ENCODE assay signal across 8 cellular contexts in the genomic region with DNA sequence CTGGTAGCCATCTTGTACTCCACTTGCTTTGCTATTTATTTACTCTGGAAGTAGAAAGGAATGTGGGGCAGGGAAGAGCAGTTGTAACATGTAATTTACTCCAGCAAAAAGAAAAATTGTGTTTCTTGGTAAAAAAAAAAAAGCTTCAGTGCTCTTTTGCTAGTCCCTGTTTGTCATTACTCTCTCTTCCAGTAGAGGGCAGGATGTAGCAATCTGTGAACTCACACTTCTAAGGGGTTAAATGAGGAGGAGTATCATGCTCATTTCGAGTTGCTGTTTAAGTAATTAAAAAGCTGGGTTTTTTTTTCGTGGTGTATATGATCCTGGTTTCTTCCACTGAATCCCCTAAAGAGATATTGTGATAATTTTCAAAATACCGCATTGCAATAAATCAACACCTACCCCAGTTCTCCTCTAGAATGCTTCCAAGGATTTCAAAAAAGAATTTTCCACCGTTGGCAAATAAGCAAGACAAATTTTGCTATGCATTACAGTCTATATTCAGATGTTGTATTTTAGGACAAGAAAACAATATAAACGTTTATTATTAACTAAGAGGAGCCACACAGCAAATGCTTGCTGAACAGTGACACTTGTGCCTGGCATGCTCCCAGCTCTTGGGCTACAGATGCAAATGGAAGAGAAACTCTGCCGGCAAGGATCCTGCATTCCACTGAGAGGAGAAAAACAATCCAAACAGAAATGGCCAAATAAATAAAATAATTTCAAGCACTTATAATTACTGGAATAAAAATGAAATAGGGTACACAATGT.
DNase-seq lines count a peak whose midpoint lies in the region; ATAC-seq and TF ChIP-seq lines count a peak whose summit lies in the region.

No MANE protein-coding gene starts in this region.

- ATAC-seq in HG03139 (IDR thresholded peaks at IDR 0.05; ENCODE audit: unreplicated experiment) (peak; percentile 72), lower lobe of right lung (no peak), HG02642 (IDR thresholded peaks at IDR 0.05; ENCODE audit: poor library complexity, unreplicated experiment) (no peak)

- CTCF ChIA-PET in mammary epithelial cell (lab: Charles Lee; ENCODE audit: low non-redundant PET) = interaction anchor here (0.6 to 0.7 kb wide), 3 partner anchors 28 to 283 kb away, joined by 4 to 11 read pairs (median 4); no protein-coding TSS in a partner anchor

- no peak overlapping the region for H3K4me2 ChIP-seq in mammary epithelial cell (ENCODE audit: insufficient read depth, low read depth, low read length)

- dilution Hi-C loops in mammary epithelial cell (cut with HindIII; ENCODE audit: low sequenced_read_pairs) = no loop called here

- in situ Hi-C loops in mammary epithelial cell (cut with MboI; ENCODE audit: low sequenced_read_pairs in 2 of 2) = no loop called here

- DNase-seq in SIG-M5 treated with dmso at 0.1 percent for 504 hours (lab: John Stamatoyannopoulos, UW; ENCODE audit: unreplicated experiment) = peak; percentile 32
- DNase-seq in SIG-M5 (lab: John Stamatoyannopoulos, UW) = no peak
- DNase-seq in NCI-H446 treated with DMSO at 0.1 percent for 48 hours (lab: John Stamatoyannopoulos, UW) = peak; percentile 51
- DNase-seq in mammary epithelial cell = peak; percentile 39
- DNase-seq in lower lobe of right lung = no peak
- DNase-seq in cerebellar nuclear complex (lab: John Stamatoyannopoulos, UW) = no peak

- H4K20me1 ChIP-seq in mammary epithelial cell (ENCODE audit: insufficient read depth, low read length) = no peaks in the 10 kb centered on the region

- intact Hi-C loops in mammary epithelial cell (cut with micrococcal nuclease) = loop anchor here (1.0 to 5.0 kb wide), 3 partner anchors 238 to 483 kb away; no protein-coding TSS in a partner anchor
- intact Hi-C loops in lower lobe of right lung (cut with DNase I) = no loop called here

- H3K9me3 ChIP-seq in mammary epithelial cell (replicated peaks; ENCODE audit: insufficient read depth, low read length) = no peaks in the 10 kb centered on the region
- H3K9me3 ChIP-seq in lower lobe of right lung = no peaks in the 10 kb centered on the region

- H3K4me3 ChIP-seq in mammary epithelial cell (replicated peaks in 1 of 3; ENCODE audit: insufficient read depth in 1 of 3, low read depth in 2 of 3, low read length in 3 of 3) (no peak overlapping the region), lower lobe of right lung (no peak overlapping the region)

- 28% methylated on average over 6 of the region's 6 CpGs for WGBS in mammary epithelial cell (ENCODE audit: low coverage, missing lambda C conversion rate)

- H3K27ac ChIP-seq in mammary epithelial cell (ENCODE audit: insufficient read depth, low read depth, low read length) = no peak overlapping the region
- no peak overlapping the region for H3K27ac ChIP-seq in lower lobe of right lung

- H3K79me2 ChIP-seq in mammary epithelial cell (ENCODE audit: insufficient read depth, low read length) = no peaks in the 10 kb centered on the region

- TF ChIP-seq CTCF in mammary epithelial cell (conservative IDR thresholded peaks at IDR 0.05 in 1 of 2, IDR thresholded peaks at IDR 0.05 in 1 of 2; ENCODE audit: extremely low read depth in 1 of 2, insufficient read depth in 1 of 2, low read depth in 1 of 2, low read length in 2 of 2) = peak; percentile 85 to 86
- TF ChIP-seq CTCF in lower lobe of right lung (IDR thresholded peaks at IDR 0.05) = peak; percentile 61

- H3K4me1 ChIP-seq in mammary epithelial cell (ENCODE audit: insufficient read depth, low read length) (no peaks in the 10 kb centered on the region), lower lobe of right lung (peaks cover 7% of the 10 kb centered on the region)

- H3K27me3 ChIP-seq in mammary epithelial cell (ENCODE audit: insufficient read depth, low read length) (no peaks in the 10 kb centered on the region), lower lobe of right lung (ENCODE audit: low read depth) (no peaks in the 10 kb centered on the region)

- H3K36me3 ChIP-seq in mammary epithelial cell (ENCODE audit: insufficient read depth, low read length) (no peaks in the 10 kb centered on the region), lower lobe of right lung (no peaks in the 10 kb centered on the region)

- H3K9ac ChIP-seq in mammary epithelial cell (ENCODE audit: insufficient read depth, low read length) = no peak overlapping the region

- no TSS peak for BruUV-seq in mammary epithelial cell (replicated peaks; lab: Mats Ljungman, UMichigan)

- H2AFZ ChIP-seq in mammary epithelial cell (ENCODE audit: low read depth, low read length) = no peak overlapping the region

Comparison
In these comparisons a context has a peak if more than half of its experiments do, and no peak if none do; other contexts are left out.
1. DNase-seq: peak in SIG-M5 treated with dmso at 0.1 percent for 504 hours (single experiment), NCI-H446 treated with DMSO at 0.1 percent for 48 hours (single experiment) and mammary epithelial cell (single experiment); none in SIG-M5 (single experiment), lower lobe of right lung (single experiment) and cerebellar nuclear complex (0 of 2).